Comparison of ENCODE assay signal across 1 cellular context in the genomic region with DNA sequence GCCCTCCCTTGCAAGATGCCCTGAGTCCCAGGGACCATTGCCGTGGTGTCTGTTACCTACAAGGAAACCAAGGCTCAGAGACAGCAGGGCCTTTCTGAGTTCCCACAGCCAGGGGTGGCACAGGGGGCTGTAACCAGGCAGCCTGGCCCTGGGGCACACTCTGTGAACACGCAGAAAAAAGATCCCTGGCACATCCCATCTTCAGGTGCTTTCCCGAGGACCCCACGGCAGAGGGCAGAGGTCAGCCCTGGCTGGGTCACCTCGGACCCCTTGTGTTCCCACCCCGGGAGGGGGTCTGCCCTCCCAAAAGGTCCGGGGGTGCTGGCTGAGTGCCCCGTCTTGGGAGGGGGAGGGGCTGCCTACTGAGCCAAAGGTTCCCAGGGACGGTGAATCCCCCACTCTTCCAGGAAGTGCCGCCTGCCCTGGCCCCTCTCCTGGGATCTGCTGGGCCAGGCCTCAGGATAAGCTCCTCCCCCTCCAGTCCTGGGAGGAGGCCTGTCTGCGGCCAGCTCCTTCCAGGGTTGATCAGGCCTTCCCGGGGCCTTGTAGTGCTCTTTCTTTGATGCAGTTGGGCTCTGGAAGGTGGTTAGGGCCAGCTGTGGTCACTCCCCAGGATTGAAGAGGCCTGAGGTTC.
TF ChIP-seq lines count a peak whose summit lies in the region.

No MANE protein-coding gene starts in this region.

TF ChIP-seq in A549, 52 proteins besides CTCF, POLR2A, EP300 and RAD21 (continued from another document):
- TF ChIP-seq NR3C1 (IDR thresholded peaks at IDR 0.05) (no peak), EHF (CRISPR knock-in tag; IDR thresholded peaks at IDR 0.05) (no peak), HOXB5 (CRISPR knock-in tag; IDR thresholded peaks at IDR 0.05) (no peak), KDM1A (IDR thresholded peaks at IDR 0.05; ENCODE audit: low read depth) (no peak), ZSCAN20 (CRISPR knock-in tag; IDR thresholded peaks at IDR 0.05) (no peak), ESRRA (IDR thresholded peaks at IDR 0.05; ENCODE audit: borderline replicate concordance, low read length) (no peak), MYC (IDR thresholded peaks at IDR 0.05; ENCODE audit: borderline replicate concordance, low read length) (no peak), CHD4 (IDR thresholded peaks at IDR 0.05; ENCODE audit: borderline replicate concordance) (no peak), HDAC2 (IDR thresholded peaks at IDR 0.05) (no peak), RCOR1 (IDR thresholded peaks at IDR 0.05; ENCODE audit: low read depth, low read length) (no peak)
- TF ChIP-seq, protein P1, sequence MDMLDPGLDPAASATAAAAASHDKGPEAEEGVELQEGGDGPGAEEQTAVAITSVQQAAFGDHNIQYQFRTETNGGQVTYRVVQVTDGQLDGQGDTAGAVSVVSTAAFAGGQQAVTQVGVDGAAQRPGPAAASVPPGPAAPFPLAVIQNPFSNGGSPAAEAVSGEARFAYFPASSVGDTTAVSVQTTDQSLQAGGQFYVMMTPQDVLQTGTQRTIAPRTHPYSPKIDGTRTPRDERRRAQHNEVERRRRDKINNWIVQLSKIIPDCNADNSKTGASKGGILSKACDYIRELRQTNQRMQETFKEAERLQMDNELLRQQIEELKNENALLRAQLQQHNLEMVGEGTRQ (IDR thresholded peaks at IDR 0.05): no peak
- TF ChIP-seq, protein P2, sequence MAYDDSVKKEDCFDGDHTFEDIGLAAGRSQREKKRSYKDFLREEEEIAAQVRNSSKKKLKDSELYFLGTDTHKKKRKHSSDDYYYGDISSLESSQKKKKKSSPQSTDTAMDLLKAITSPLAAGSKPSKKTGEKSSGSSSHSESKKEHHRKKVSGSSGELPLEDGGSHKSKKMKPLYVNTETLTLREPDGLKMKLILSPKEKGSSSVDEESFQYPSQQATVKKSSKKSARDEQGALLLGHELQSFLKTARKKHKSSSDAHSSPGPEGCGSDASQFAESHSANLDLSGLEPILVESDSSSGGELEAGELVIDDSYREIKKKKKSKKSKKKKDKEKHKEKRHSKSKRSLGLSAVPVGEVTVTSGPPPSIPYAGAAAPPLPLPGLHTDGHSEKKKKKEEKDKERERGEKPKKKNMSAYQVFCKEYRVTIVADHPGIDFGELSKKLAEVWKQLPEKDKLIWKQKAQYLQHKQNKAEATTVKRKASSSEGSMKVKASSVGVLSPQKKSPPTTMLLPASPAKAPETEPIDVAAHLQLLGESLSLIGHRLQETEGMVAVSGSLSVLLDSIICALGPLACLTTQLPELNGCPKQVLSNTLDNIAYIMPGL (CRISPR knock-in tag; IDR thresholded peaks at IDR 0.05; ENCODE audit: borderline replicate concordance): no peak
- TF ChIP-seq, protein P3, sequence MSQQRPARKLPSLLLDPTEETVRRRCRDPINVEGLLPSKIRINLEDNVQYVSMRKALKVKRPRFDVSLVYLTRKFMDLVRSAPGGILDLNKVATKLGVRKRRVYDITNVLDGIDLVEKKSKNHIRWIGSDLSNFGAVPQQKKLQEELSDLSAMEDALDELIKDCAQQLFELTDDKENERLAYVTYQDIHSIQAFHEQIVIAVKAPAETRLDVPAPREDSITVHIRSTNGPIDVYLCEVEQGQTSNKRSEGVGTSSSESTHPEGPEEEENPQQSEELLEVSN (IDR thresholded peaks at IDR 0.05; ENCODE audit: borderline replicate concordance, low read depth): no peak
